ENCODE assay signal across 1 cellular context in genomic region chr11:9613830-9614762, GRCh38.
TF ChIP-seq lines count a peak whose summit lies in the region.

No MANE protein-coding gene starts in this region.

TF ChIP-seq in GM12878, 131 proteins besides CTCF, POLR2A, EP300 and RAD21 (continued from another document and continues in another):
- TF ChIP-seq MAX (IDR thresholded peaks at IDR 0.05; ENCODE audit: low read depth, low read length) (peak; percentile 52), CHD4 (IDR thresholded peaks at IDR 0.05) (no peak), BACH1 (IDR thresholded peaks at IDR 0.05; ENCODE audit: borderline replicate concordance) (peak; percentile 90), SREBF2 (IDR thresholded peaks at IDR 0.05; ENCODE audit: low read length) (no peak), BCL3 (IDR thresholded peaks at IDR 0.05; ENCODE audit: borderline replicate concordance, insufficient read depth, low read depth, low read length, poor library complexity, severe bottlenecking) (peak; percentile 89), LARP7 (IDR thresholded peaks at IDR 0.05) (peak; percentile 26; the same call in 1 of the 2 replicates), TCF12 (IDR thresholded peaks at IDR 0.05; ENCODE audit: low read depth, low read length) (peak; percentile 87), ZZZ3 (IDR thresholded peaks at IDR 0.05; ENCODE audit: control insufficient read depth, insufficient read length, low read depth) (no peak), ZNF687 (IDR thresholded peaks at IDR 0.05) (peak; percentile 35), CHD1 (IDR thresholded peaks at IDR 0.05; ENCODE audit: low read depth, low read length) (no peak), FOXM1 (IDR thresholded peaks at IDR 0.05; ENCODE audit: low read depth, low read length) (peak; percentile 77), PAX5 (IDR thresholded peaks at IDR 0.05; ENCODE audit: borderline replicate concordance, low read depth, low read length) (peak; percentile 82; the same call in 1 of the 2 replicates), NR2F1 (conservative IDR thresholded peaks at IDR 0.05) (peak; percentile 34; the same call in 1 of the 2 replicates), CBX5 (IDR thresholded peaks at IDR 0.05; ENCODE audit: low read depth) (0 out of 2 replicates have a peak, but pooled peaks have one; percentile 61), GABPA (IDR thresholded peaks at IDR 0.05; ENCODE audit: low read depth) (no peak), EGR1 (IDR thresholded peaks at IDR 0.05; ENCODE audit: borderline replicate concordance in 1 of 2, low read depth in 2 of 2, low read length in 2 of 2) (peak; percentile 51 to 96), STAT1 (conservative IDR thresholded peaks at IDR 0.05) (no peak), HCFC1 (IDR thresholded peaks at IDR 0.05; ENCODE audit: low read length) (peak; percentile 5; the same call in 1 of the 2 replicates), RB1 (IDR thresholded peaks at IDR 0.05; ENCODE audit: borderline replicate concordance) (peak; percentile 64; the same call in 1 of the 2 replicates), CBFB (IDR thresholded peaks at IDR 0.05; ENCODE audit: low read depth) (peak; percentile 50; the same call in 1 of the 2 replicates), E4F1 (IDR thresholded peaks at IDR 0.05; ENCODE audit: borderline replicate concordance, partially characterized antibody) (peak; percentile 42), SMARCA5 (IDR thresholded peaks at IDR 0.05) (peak; percentile 35; the same call in 1 of the 2 replicates), TBL1XR1 (IDR thresholded peaks at IDR 0.05; ENCODE audit: low read depth, low read length) (peak; percentile 78; the same call in 1 of the 2 replicates), SUZ12 (IDR thresholded peaks at IDR 0.05; ENCODE audit: unreplicated experiment) (no peak), USF1 (IDR thresholded peaks at IDR 0.05; ENCODE audit: borderline replicate concordance, extremely low read length, insufficient read depth, low read depth, low read length) (no peak), SUPT20H (IDR thresholded peaks at IDR 0.05; ENCODE audit: borderline replicate concordance, control insufficient read depth, low read depth, low read length) (no peak), RCOR1 (conservative IDR thresholded peaks at IDR 0.05; ENCODE audit: low read depth, low read length) (0 out of 2 replicates have a peak, but pooled peaks have one; percentile 50), BHLHE40 (IDR thresholded peaks at IDR 0.05; ENCODE audit: borderline replicate concordance in 1 of 2, low read depth in 2 of 2, low read length in 1 of 2) (peak; percentile 96 to 97), DPF2 (IDR thresholded peaks at IDR 0.05) (peak; percentile 67; the same call in 1 of the 2 replicates), RFX5 (IDR thresholded peaks at IDR 0.05; ENCODE audit: low read depth, low read length) (peak; percentile 42; the same call in 1 of the 2 replicates), ZNF217 (IDR thresholded peaks at IDR 0.05) (no peak), WRNIP1 (IDR thresholded peaks at IDR 0.05; ENCODE audit: borderline replicate concordance, low read depth, low read length) (no peak), IKZF2 (IDR thresholded peaks at IDR 0.05) (peak; percentile 57 to 66), ZSCAN29 (IDR thresholded peaks at IDR 0.05) (no peak), SMC3 (IDR thresholded peaks at IDR 0.05; ENCODE audit: borderline replicate concordance, low read length) (peak; percentile 77; the same call in 1 of the 2 replicates), MTA3 (IDR thresholded peaks at IDR 0.05; ENCODE audit: borderline replicate concordance, low read length) (no peak; the same call in 1 of the 2 replicates), BCL11A (IDR thresholded peaks at IDR 0.05; ENCODE audit: low read depth, low read length) (peak; percentile 28; the same call in 1 of the 2 replicates), MEF2A (IDR thresholded peaks at IDR 0.05; ENCODE audit: insufficient read depth, low read depth, low read length) (peak; percentile 79; the same call in 1 of the 2 replicates), CEBPB (IDR thresholded peaks at IDR 0.05; ENCODE audit: borderline replicate concordance in 1 of 2, low read depth in 2 of 2, low read length in 2 of 2) (peak in 1 of 2 experiments; percentile 20; a peak in 1 of 4 replicates), USF2 (IDR thresholded peaks at IDR 0.05; ENCODE audit: borderline replicate concordance, low read depth, low read length) (no peak)
- TF ChIP-seq, protein P1, sequence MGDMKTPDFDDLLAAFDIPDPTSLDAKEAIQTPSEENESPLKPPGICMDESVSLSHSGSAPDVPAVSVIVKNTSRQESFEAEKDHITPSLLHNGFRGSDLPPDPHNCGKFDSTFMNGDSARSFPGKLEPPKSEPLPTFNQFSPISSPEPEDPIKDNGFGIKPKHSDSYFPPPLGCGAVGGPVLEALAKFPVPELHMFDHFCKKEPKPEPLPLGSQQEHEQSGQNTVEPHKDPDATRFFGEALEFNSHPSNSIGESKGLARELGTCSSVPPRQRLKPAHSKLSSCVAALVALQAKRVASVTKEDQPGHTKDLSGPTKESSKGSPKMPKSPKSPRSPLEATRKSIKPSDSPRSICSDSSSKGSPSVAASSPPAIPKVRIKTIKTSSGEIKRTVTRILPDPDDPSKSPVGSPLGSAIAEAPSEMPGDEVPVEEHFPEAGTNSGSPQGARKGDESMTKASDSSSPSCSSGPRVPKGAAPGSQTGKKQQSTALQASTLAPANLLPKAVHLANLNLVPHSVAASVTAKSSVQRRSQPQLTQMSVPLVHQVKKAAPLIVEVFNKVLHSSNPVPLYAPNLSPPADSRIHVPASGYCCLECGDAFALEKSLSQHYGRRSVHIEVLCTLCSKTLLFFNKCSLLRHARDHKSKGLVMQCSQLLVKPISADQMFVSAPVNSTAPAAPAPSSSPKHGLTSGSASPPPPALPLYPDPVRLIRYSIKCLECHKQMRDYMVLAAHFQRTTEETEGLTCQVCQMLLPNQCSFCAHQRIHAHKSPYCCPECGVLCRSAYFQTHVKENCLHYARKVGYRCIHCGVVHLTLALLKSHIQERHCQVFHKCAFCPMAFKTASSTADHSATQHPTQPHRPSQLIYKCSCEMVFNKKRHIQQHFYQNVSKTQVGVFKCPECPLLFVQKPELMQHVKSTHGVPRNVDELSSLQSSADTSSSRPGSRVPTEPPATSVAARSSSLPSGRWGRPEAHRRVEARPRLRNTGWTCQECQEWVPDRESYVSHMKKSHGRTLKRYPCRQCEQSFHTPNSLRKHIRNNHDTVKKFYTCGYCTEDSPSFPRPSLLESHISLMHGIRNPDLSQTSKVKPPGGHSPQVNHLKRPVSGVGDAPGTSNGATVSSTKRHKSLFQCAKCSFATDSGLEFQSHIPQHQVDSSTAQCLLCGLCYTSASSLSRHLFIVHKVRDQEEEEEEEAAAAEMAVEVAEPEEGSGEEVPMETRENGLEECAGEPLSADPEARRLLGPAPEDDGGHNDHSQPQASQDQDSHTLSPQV (IDR thresholded peaks at IDR 0.05) = no peak
- TF ChIP-seq, protein P2, sequence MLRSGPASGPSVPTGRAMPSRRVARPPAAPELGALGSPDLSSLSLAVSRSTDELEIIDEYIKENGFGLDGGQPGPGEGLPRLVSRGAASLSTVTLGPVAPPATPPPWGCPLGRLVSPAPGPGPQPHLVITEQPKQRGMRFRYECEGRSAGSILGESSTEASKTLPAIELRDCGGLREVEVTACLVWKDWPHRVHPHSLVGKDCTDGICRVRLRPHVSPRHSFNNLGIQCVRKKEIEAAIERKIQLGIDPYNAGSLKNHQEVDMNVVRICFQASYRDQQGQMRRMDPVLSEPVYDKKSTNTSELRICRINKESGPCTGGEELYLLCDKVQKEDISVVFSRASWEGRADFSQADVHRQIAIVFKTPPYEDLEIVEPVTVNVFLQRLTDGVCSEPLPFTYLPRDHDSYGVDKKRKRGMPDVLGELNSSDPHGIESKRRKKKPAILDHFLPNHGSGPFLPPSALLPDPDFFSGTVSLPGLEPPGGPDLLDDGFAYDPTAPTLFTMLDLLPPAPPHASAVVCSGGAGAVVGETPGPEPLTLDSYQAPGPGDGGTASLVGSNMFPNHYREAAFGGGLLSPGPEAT (IDR thresholded peaks at IDR 0.05; ENCODE audit: low read depth) = no peak
- TF ChIP-seq, protein P3, sequence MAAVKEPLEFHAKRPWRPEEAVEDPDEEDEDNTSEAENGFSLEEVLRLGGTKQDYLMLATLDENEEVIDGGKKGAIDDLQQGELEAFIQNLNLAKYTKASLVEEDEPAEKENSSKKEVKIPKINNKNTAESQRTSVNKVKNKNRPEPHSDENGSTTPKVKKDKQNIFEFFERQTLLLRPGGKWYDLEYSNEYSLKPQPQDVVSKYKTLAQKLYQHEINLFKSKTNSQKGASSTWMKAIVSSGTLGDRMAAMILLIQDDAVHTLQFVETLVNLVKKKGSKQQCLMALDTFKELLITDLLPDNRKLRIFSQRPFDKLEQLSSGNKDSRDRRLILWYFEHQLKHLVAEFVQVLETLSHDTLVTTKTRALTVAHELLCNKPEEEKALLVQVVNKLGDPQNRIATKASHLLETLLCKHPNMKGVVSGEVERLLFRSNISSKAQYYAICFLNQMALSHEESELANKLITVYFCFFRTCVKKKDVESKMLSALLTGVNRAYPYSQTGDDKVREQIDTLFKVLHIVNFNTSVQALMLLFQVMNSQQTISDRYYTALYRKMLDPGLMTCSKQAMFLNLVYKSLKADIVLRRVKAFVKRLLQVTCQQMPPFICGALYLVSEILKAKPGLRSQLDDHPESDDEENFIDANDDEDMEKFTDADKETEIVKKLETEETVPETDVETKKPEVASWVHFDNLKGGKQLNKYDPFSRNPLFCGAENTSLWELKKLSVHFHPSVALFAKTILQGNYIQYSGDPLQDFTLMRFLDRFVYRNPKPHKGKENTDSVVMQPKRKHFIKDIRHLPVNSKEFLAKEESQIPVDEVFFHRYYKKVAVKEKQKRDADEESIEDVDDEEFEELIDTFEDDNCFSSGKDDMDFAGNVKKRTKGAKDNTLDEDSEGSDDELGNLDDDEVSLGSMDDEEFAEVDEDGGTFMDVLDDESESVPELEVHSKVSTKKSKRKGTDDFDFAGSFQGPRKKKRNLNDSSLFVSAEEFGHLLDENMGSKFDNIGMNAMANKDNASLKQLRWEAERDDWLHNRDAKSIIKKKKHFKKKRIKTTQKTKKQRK (IDR thresholded peaks at IDR 0.05; ENCODE audit: low read depth, low read length) = no peak
